Comparison of ENCODE assay signal across 8 cellular contexts in the genomic region with DNA sequence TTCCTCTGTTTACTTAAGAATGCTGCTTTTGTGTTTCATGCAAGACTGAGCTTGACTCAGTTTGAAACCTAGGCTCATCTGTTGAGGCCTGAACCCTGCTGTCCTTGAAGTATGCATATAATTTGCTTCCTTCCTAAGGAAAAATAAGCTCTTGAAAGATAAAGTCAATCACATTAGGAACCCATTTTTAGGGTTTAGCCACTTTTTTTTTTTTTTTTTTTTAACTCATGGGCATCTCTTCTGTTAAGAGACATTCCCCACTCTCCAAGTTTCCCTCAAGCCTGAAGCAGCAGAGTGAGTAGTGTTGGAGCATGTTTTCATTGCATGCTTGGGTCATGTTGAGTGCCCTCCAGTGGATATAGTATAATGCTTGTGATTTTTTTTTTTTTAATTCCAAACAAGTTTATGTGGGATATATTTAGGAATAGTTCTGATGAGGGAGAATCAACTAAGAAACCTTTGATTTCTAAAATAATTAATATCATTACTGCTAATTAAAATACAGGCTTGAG. TPM values are rescaled to one million over a fixed set of nuclear protein-coding genes. Genes with fewer than 3 reads are reported as not detected.
DNase-seq lines count a peak whose midpoint lies in the region; ATAC-seq and TF ChIP-seq lines count a peak whose summit lies in the region.

No MANE protein-coding gene starts in this region.

- DNase-seq in DMS114 treated with DMSO at 0.1 percent for 48 hours (lab: John Stamatoyannopoulos, UW; ENCODE audit: unreplicated experiment) (peak; percentile 8), H9 (no peak), RWPE1 (ENCODE audit: low spot score) (peak; percentile 26), epithelial cell of proximal tubule (ENCODE audit: low read depth) (no peak), germinal center (ENCODE audit: low spot score) (no peak)
- no peak for DNase-seq in NK-92 treated with Interleukin-12 subunit alpha and Interleukin-12 subunit beta, amount 100 ng/mL, for 24 hours (lab: John Stamatoyannopoulos, UW)

- no peak overlapping the region for H3T11ph ChIP-seq in H9 (ENCODE audit: low read length)

- H2BK5ac ChIP-seq in H9 (ENCODE audit: insufficient read length, low read length): no peak overlapping the region

- peak overlapping the region in 2 of 3 experiments; percentile 77 to 90; a peak in 2 of 7 replicates for H3K27ac Mint-ChIP-seq in H9

- H3K14ac ChIP-seq in H9 (ENCODE audit: insufficient read depth, low read length): no peak overlapping the region

- no peaks in the 10 kb centered on the region for H3K27me3 ChIP-seq in H9 (ENCODE audit: insufficient read depth, low read length)
- H3K27me3 ChIP-seq in parathyroid adenoma (ENCODE audit: control insufficient read depth, insufficient read depth, low read length): no peaks in the 10 kb centered on the region

- H4K91ac ChIP-seq in H9 (ENCODE audit: insufficient read length, low read depth, low read length): no peak overlapping the region

- H3K9me3 Mint-ChIP-seq in H9: no peaks in the 10 kb centered on the region

- peaks cover 61 to 69% of the 10 kb centered on the region in 2 experiments for H3K4me1 Mint-ChIP-seq in H9

- H3K4me1 ChIP-seq in H9 (ENCODE audit: insufficient read depth, low read length): peaks cover 5% of the 10 kb centered on the region; the same call in 1 of the 2 replicates
- peaks cover 39% of the 10 kb centered on the region for H3K4me1 ChIP-seq in parathyroid adenoma

- H2BK15ac ChIP-seq in H9 (ENCODE audit: low read depth, low read length): no peak overlapping the region

- no peak overlapping the region for H2AFZ ChIP-seq in H9 (ENCODE audit: low read length)
- H2AFZ ChIP-seq in parathyroid adenoma: no peak overlapping the region

- no peak overlapping the region for H3K18ac ChIP-seq in H9 (ENCODE audit: insufficient read length, low read depth, low read length)

- no peaks in the 10 kb centered on the region; the same call in 1 of the 2 replicates for H3K27me3 Mint-ChIP-seq in H9 (ENCODE audit: low read depth)

- H3K27ac ChIP-seq in H9 (ENCODE audit: insufficient read length, low read depth, low read length) (no peak overlapping the region), RWPE1 (no peak overlapping the region), parathyroid adenoma (no peak overlapping the region)

- peaks cover 62% of the 10 kb centered on the region for H3K79me2 ChIP-seq in H9 (ENCODE audit: insufficient read depth, low read length)
- H3K79me2 ChIP-seq in parathyroid adenoma: peaks cover 62% of the 10 kb centered on the region

- H3K9ac ChIP-seq in H9 (ENCODE audit: extremely low read depth, insufficient read length, low read length) (no peak overlapping the region), parathyroid adenoma (no peak overlapping the region)

- no peak overlapping the region for H2BK20ac ChIP-seq in H9 (ENCODE audit: low read depth, low read length, poor library complexity, severe bottlenecking)

- no peaks in the 10 kb centered on the region for H3K9me3 ChIP-seq in H9 (ENCODE audit: control insufficient read depth, low read depth, low read length)
- no peaks in the 10 kb centered on the region for H3K9me3 ChIP-seq in parathyroid adenoma (ENCODE audit: control insufficient read depth, low read length)

- H2AK5ac ChIP-seq in H9 (ENCODE audit: insufficient read length, low read length): no peak overlapping the region

- H3K23me2 ChIP-seq in H9 (ENCODE audit: insufficient read length, low read depth, low read length, poor library complexity, severe bottlenecking): peaks cover 22% of the 10 kb centered on the region

- H3K4me3 Mint-ChIP-seq in H9: peak overlapping the region; percentile 78 to 93

- H3K23ac ChIP-seq in H9 (ENCODE audit: insufficient read length, low read depth, low read length): no peak overlapping the region

- H4K20me1 ChIP-seq in H9 (ENCODE audit: control insufficient read depth, insufficient read depth, insufficient read length): no peaks in the 10 kb centered on the region

- no peak overlapping the region for H3K56ac ChIP-seq in H9 (ENCODE audit: insufficient read length, low read depth, low read length)

- no peak for ATAC-seq in GM18498 (IDR thresholded peaks at IDR 0.05; ENCODE audit: unreplicated experiment)

- H3K36me3 ChIP-seq in parathyroid adenoma (ENCODE audit: control insufficient read depth, insufficient read depth, low read length): no peaks in the 10 kb centered on the region

- no peak overlapping the region for H4K5ac ChIP-seq in H9 (ENCODE audit: insufficient read length, low read depth, low read length)

- no peak overlapping the region for H4K8ac ChIP-seq in H9 (replicated peaks; ENCODE audit: insufficient read length, low read depth, low read length)

- H3K4ac ChIP-seq in H9 (ENCODE audit: low read depth, low read length): no peak overlapping the region

- POLR2A ChIA-PET in RWPE1 (lab: Yijun Ruan, JAX; ENCODE audit: low non-redundant PET): no interaction called here

- no peak overlapping the region for H2BK12ac ChIP-seq in H9 (ENCODE audit: insufficient read length, low read depth, low read length)

- TF ChIP-seq CTCF in H9 (conservative IDR thresholded peaks at IDR 0.05) (peak; percentile 53; the same call in 2 of the 3 replicates), RWPE1 (conservative IDR thresholded peaks at IDR 0.05; ENCODE audit: low read depth) (peak; percentile 61), epithelial cell of proximal tubule (conservative IDR thresholded peaks at IDR 0.05; ENCODE audit: low read depth, low read length) (peak; percentile 51), parathyroid adenoma (IDR thresholded peaks at IDR 0.05) (peak; percentile 43)

- CTCF ChIA-PET in RWPE1 (lab: Yijun Ruan, JAX): interaction anchor here (0.6 to 0.8 kb wide), 6 partner anchors 67 to 678 kb away, joined by 3 to 9 read pairs (median 4); a partner anchor contains a TSS

- peaks cover 3 to 9% (median 7%) of the 10 kb centered on the region in 3 experiments; a peak in 5 of 7 replicates for H3K36me3 Mint-ChIP-seq in H9 (ENCODE audit: insufficient read depth in 1 of 3, low read depth in 3 of 3)

- H3K4me2 ChIP-seq in H9 (ENCODE audit: insufficient read depth, insufficient read length, low read length) (peak overlapping the region; percentile 63), parathyroid adenoma (ENCODE audit: low read length) (peak overlapping the region; percentile 84)

- H3K79me1 ChIP-seq in H9 (ENCODE audit: insufficient read depth, low read depth, low read length, poor library complexity, severe bottlenecking): no peaks in the 10 kb centered on the region

- H3K4me3 ChIP-seq in epithelial cell of proximal tubule (ENCODE audit: low read depth, low read length): peak overlapping the region; percentile 90
- H3K4me3 ChIP-seq in parathyroid adenoma (ENCODE audit: low read depth, low read length): peak overlapping the region; percentile 85

- H2BK120ac ChIP-seq in H9 (ENCODE audit: low read depth, low read length, poor library complexity, severe bottlenecking): no peak overlapping the region

RNA-seq across cellular contexts. Expression of a gene that starts 3.6 kb away (rescaled TPM):
- total RNA-seq in H9 (2021) (500 and 505 TPM in 2 replicates), epithelial cell of proximal tubule (366 and 495 TPM in 2 replicates)

Comparison
In these comparisons a context has a peak if more than half of its experiments do, and no peak if none do; other contexts are left out.
1. DNase-seq: peak in DMS114 treated with DMSO at 0.1 percent for 48 hours (single experiment) and RWPE1 (single experiment); none in H9 (single experiment), epithelial cell of proximal tubule (single experiment), germinal center (single experiment) and NK-92 treated with Interleukin-12 subunit alpha and Interleukin-12 subunit beta, amount 100 ng/mL, for 24 hours (single experiment).
2. Peak in every context shown above with its lines, with median percentiles within 50 percentile points of each other: CTCF ChIP-seq.